ENCODE assay signal across 8 cellular contexts in genomic region chr11:45846974-45847907, GRCh38.
DNase-seq lines count a peak whose midpoint lies in the region; ATAC-seq and TF ChIP-seq lines count a peak whose summit lies in the region.

Gene CRY2 (plus strand): TSS chr11:45847475. CDS start chr11:45847491, 16 bp downstream.

- no peak for TF ChIP-seq CTCF in AG09319 (IDR thresholded peaks at IDR 0.05; ENCODE audit: low read depth, low read length)

- peak; percentile 86 for ATAC-seq in GM19035 (IDR thresholded peaks at IDR 0.05; ENCODE audit: unreplicated experiment)
- peak; percentile 90 for ATAC-seq in HG03354 (IDR thresholded peaks at IDR 0.05; ENCODE audit: poor library complexity, severe bottlenecking, unreplicated experiment)
- peak; percentile 91 to 92 for ATAC-seq in activated CD4-positive, CD25-positive, alpha-beta regulatory T cell treated with anti-CD3 and anti-CD28 coated beads, Interleukin-2, amount 50 U/mL, for 24 hours

- peak; percentile 98 for DNase-seq in AG09319 (ENCODE audit: extremely low read depth, low read depth)
- DNase-seq in NCI-H446 treated with DMSO at 0.1 percent for 48 hours (lab: John Stamatoyannopoulos, UW) = peak; percentile 90
- DNase-seq in cerebellar cortex (ENCODE audit: low spot score) = peak; percentile 99
- peak; percentile 100 for DNase-seq in islet precursor cell
- peak; percentile 98 to 99 (median 99) for DNase-seq in stimulated activated CD4-positive, alpha-beta T cell treated with anti-CD3 and anti-CD28 coated beads, Interleukin-12 subunit alpha, Interleukin-12 subunit beta, amount 100 ng/mL, for 48 hours (ENCODE audit: low read depth in 2 of 3, low spot score in 1 of 3)

Comparison
In these comparisons a context has a peak if more than half of its experiments do, and no peak if none do; other contexts are left out.
1. Peak in every context shown above with its lines: DNase-seq and ATAC-seq.